20 cellular contexts compared by ENCODE assay signal in the genomic region with DNA sequence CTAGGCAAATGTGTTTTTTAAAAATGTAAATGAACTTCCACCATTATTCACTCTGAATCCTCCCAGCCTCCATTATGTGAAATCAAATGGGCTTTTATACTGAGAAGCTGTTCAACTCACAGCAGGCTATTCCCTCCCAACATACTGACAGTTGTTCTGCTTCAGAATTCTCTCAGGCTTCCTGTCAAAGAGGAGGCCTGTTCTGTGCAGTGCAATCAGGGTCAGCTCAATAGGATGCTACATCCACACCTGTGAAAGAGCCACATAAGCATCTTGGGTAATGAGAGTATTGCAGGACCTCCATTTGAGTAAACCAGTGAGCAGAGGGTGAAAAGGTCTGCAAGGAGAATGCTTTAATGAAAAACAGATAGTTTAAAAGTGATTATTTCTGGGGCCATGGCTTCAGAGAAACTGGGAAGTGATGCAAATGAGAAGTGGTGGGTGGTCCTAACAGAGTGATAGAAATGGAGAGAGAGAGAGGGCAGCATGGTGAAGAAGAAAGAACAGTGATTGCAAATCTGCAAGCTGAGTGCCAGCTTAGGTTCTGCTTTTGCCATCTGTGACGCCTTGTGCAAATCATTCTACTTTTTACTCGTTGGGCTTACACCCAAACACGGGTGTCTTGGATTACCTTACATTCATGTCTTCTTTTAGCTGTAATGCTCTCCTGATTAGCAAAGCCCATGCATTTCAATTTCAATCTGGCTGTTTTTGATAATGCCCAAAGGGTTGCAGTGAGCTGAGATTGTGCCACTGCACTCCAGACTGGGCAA.
DNase-seq lines count a peak whose midpoint lies in the region; ATAC-seq and TF ChIP-seq lines count a peak whose summit lies in the region.
"Had no signal": no experiment of that assay in that cellular context is flagged by ENCODE, and none has a peak within 500 bp of the region (broad histone marks: within the 10 kb centered on the region; RNA-seq: fewer than 3 reads in every experiment).

No MANE protein-coding gene starts in this region.

- intact Hi-C loops in sigmoid colon (cut with DNase I) (no loop called here), left lung (cut with DNase I) (no loop called here)

- H3K27ac ChIP-seq in sigmoid colon = no peak overlapping the region
- no peak overlapping the region for H3K27ac ChIP-seq in left lung
- H3K27ac ChIP-seq: 22Rv1; BLaER1 treated with 17β-estradiol and CSF1 and Interleukin-3, amounts not matched to agents 10 nM and 100 nM; KMS-11; SJCRH30 had no signal

- 64 to 73% methylated on average over 3 of the region's 3 CpGs for WGBS in sigmoid colon, 2 donors

- H3K36me3 Mint-ChIP-seq in T-helper 17 cell (ENCODE audit: low read depth) = no peaks in the 10 kb centered on the region

- H3K4me1 Mint-ChIP-seq in T-helper 17 cell = no peaks in the 10 kb centered on the region

- no peak for TF ChIP-seq EP300 in sigmoid colon (IDR thresholded peaks at IDR 0.05)

- no peak overlapping the region for H3K27ac Mint-ChIP-seq in T-helper 17 cell

- H3K27me3 ChIP-seq in sigmoid colon = no peaks in the 10 kb centered on the region
- H3K27me3 ChIP-seq in left lung = no peaks in the 10 kb centered on the region
- H3K27me3 ChIP-seq: BLaER1 treated with 17β-estradiol and CSF1 and Interleukin-3, amounts not matched to agents 10 nM and 100 nM; SJCRH30 had no signal

- H3K4me1 ChIP-seq in sigmoid colon (no peaks in the 10 kb centered on the region), left lung (no peaks in the 10 kb centered on the region)
- H3K4me1 ChIP-seq: SJCRH30 had no signal

- DNase-seq in NCI-H2171 treated with DMSO at 0.1 percent for 48 hours (lab: John Stamatoyannopoulos, UW) = peak; percentile 18
- DNase-seq in NCI-H2171 (lab: John Stamatoyannopoulos, UW) = no peak
- DNase-seq in cerebellum (ENCODE audit: low spot score) = peak; percentile 5
- DNase-seq in midbrain (lab: John Stamatoyannopoulos, UW) = peak; percentile 23
- DNase-seq in sigmoid colon = no peak
- no peak for DNase-seq in left lung
- DNase-seq in T-helper 17 cell = no peak
- DNase-seq: ACHN, GDM1, IMR-90, NCI-H1105, NCI-H146, NCI-H2029, NCI-H526, OCI-M1, SJCRH30 had no signal

- H3K4me3 Mint-ChIP-seq in T-helper 17 cell = no peak overlapping the region

- H3K9me3 ChIP-seq in sigmoid colon (no peaks in the 10 kb centered on the region), left lung (no peaks in the 10 kb centered on the region), T-helper 17 cell (ENCODE audit: control insufficient read depth, low read length, poor library complexity, severe bottlenecking) (no peaks in the 10 kb centered on the region)
- H3K9me3 ChIP-seq: BLaER1 treated with 17β-estradiol and CSF1 and Interleukin-3, amounts not matched to agents 10 nM and 100 nM; SJCRH30 had no signal

- no peak for TF ChIP-seq POLR2A in sigmoid colon (IDR thresholded peaks at IDR 0.05)

- H3K4me3 ChIP-seq in sigmoid colon (no peak overlapping the region), left lung (no peak overlapping the region)
- H3K4me3 ChIP-seq: BLaER1 treated with 17β-estradiol and CSF1 and Interleukin-3, amounts not matched to agents 10 nM and 100 nM; SJCRH30 had no signal

- H3K27me3 Mint-ChIP-seq in T-helper 17 cell = no peaks in the 10 kb centered on the region

- H3K36me3 ChIP-seq in sigmoid colon (no peaks in the 10 kb centered on the region), left lung (no peaks in the 10 kb centered on the region)
- H3K36me3 ChIP-seq: BLaER1 treated with 17β-estradiol and CSF1 and Interleukin-3, amounts not matched to agents 10 nM and 100 nM; SJCRH30 had no signal

- ATAC-seq in HG03139 (IDR thresholded peaks at IDR 0.05; ENCODE audit: unreplicated experiment) = no peak
- no peak for ATAC-seq in left lung
- ATAC-seq in T-helper 17 cell = no peak

- TF ChIP-seq CTCF in sigmoid colon (IDR thresholded peaks at IDR 0.05) = no peak
- no peak for TF ChIP-seq CTCF in left lung (IDR thresholded peaks at IDR 0.05)

Comparison
In these comparisons a context has a peak if more than half of its experiments do, and no peak if none do; other contexts are left out.
1. DNase-seq: peak in NCI-H2171 treated with DMSO at 0.1 percent for 48 hours (single experiment), cerebellum (single experiment) and midbrain (single experiment); none in NCI-H2171 (single experiment), sigmoid colon (single experiment), left lung (0 of 2) and T-helper 17 cell (0 of 3).